9 cellular contexts compared by ENCODE assay signal in genomic region chr17:29107933-29108805, GRCh38.
DNase-seq lines count a peak whose midpoint lies in the region; ATAC-seq and TF ChIP-seq lines count a peak whose summit lies in the region.
"Had no signal": no experiment of that assay in that cellular context is flagged by ENCODE, and none has a peak within 500 bp of the region (broad histone marks: within the 10 kb centered on the region; RNA-seq: fewer than 3 reads in every experiment).

No MANE protein-coding gene starts in this region.

- peaks cover 0 to 57% (median 29%) of the 10 kb centered on the region in 4 donors for H3K4me1 ChIP-seq in right lobe of liver

- no peak for TF ChIP-seq POLR2A in right lobe of liver (IDR thresholded peaks at IDR 0.05)

- no peaks in the 10 kb centered on the region for H3K9me3 ChIP-seq in right lobe of liver

- peak; percentile 65 for DNase-seq in 8988T
- DNase-seq in HT1080 (ENCODE audit: low read depth) = peak; percentile 35
- peak; percentile 86 to 96 (median 94) for DNase-seq in right lobe of liver
- DNase-seq in activated naive CD4-positive, alpha-beta T cell treated with anti-CD3 and anti-CD28 coated beads, Interleukin-2, amount 10 ng/mL, durations not matched to agents 7 days and 5 days = no peak
- DNase-seq in NCI-H345 treated with DMSO at 0.1 percent for 48 hours (lab: John Stamatoyannopoulos, UW; ENCODE audit: unreplicated experiment) = no peak

- no peaks in the 10 kb centered on the region for H3K9me3 Mint-ChIP-seq in brain
- H3K9me3 Mint-ChIP-seq in activated naive CD4-positive, alpha-beta T cell treated with anti-CD3 and anti-CD28 coated beads, Interleukin-2, amount 10 ng/mL, durations not matched to agents 7 days and 5 days = no peaks in the 10 kb centered on the region
- H3K9me3 Mint-ChIP-seq: IgD-negative memory B cell had no signal

- no peak overlapping the region for H3K4me3 Mint-ChIP-seq in brain
- no peak overlapping the region for H3K4me3 Mint-ChIP-seq in activated naive CD4-positive, alpha-beta T cell treated with anti-CD3 and anti-CD28 coated beads, Interleukin-2, amount 10 ng/mL, durations not matched to agents 7 days and 5 days
- H3K4me3 Mint-ChIP-seq: IgD-negative memory B cell had no signal

- intact Hi-C loops in right lobe of liver (cut with DNase I) = loop anchor here in 1 of 2 donors (5.0 kb wide), 1 partner anchor 61 kb away; no protein-coding TSS in a partner anchor

- peaks cover 2% of the 10 kb centered on the region for H3K27me3 Mint-ChIP-seq in brain
- H3K27me3 Mint-ChIP-seq in activated naive CD4-positive, alpha-beta T cell treated with anti-CD3 and anti-CD28 coated beads, Interleukin-2, amount 10 ng/mL, durations not matched to agents 7 days and 5 days = no peaks in the 10 kb centered on the region
- H3K27me3 Mint-ChIP-seq: IgD-negative memory B cell had no signal

- H3K4me1 Mint-ChIP-seq in brain = peaks cover 41% of the 10 kb centered on the region
- H3K4me1 Mint-ChIP-seq in activated naive CD4-positive, alpha-beta T cell treated with anti-CD3 and anti-CD28 coated beads, Interleukin-2, amount 10 ng/mL, durations not matched to agents 7 days and 5 days = no peaks in the 10 kb centered on the region

- peak overlapping the region; percentile 75 to 84 (median 77) for H3K27ac ChIP-seq in right lobe of liver

- H3K27me3 ChIP-seq in right lobe of liver = no peaks in the 10 kb centered on the region

- peaks cover 6 to 58% (median 23%) of the 10 kb centered on the region in 4 donors for H3K36me3 ChIP-seq in right lobe of liver

- peak overlapping the region in 4 of 5 experiments; percentile 10 to 77 (median 52) for H3K27ac Mint-ChIP-seq in brain
- H3K27ac Mint-ChIP-seq in activated naive CD4-positive, alpha-beta T cell treated with anti-CD3 and anti-CD28 coated beads, Interleukin-2, amount 10 ng/mL, durations not matched to agents 7 days and 5 days = no peak overlapping the region
- H3K27ac Mint-ChIP-seq: IgD-negative memory B cell had no signal

- ATAC-seq in right lobe of liver (peak; percentile 68 to 80 (median 74)), HG03520 (IDR thresholded peaks at IDR 0.05; ENCODE audit: unreplicated experiment) (no peak), GM21526 (IDR thresholded peaks at IDR 0.05; ENCODE audit: low FRiP score, unreplicated experiment) (no peak)

- peak overlapping the region in 1 of 3 donors; percentile 13 for H3K4me3 ChIP-seq in right lobe of liver

- CTCF ChIA-PET in activated naive CD4-positive, alpha-beta T cell treated with anti-CD3 and anti-CD28 coated beads, Interleukin-2, amount 10 ng/mL, durations not matched to agents 7 days and 5 days (lab: Charles Lee) = interaction anchor here (1.0 to 12.2 kb wide), 3 partner anchors 9 to 381 kb away, joined by 3 to 283 read pairs (median 14); no protein-coding TSS in a partner anchor

- no peak for TF ChIP-seq CTCF in brain (conservative IDR thresholded peaks at IDR 0.05)
- TF ChIP-seq CTCF in right lobe of liver (IDR thresholded peaks at IDR 0.05) = peak in 1 of 4 donors; percentile 31

- 33% methylated on average over 8 of the region's 10 CpGs for WGBS in right lobe of liver (ENCODE audit: insufficient coverage, low coverage, low lambda C conversion rate, missing lambda C conversion rate)

- H3K36me3 Mint-ChIP-seq in brain = peaks cover 66% of the 10 kb centered on the region
- peaks cover 44% of the 10 kb centered on the region for H3K36me3 Mint-ChIP-seq in activated naive CD4-positive, alpha-beta T cell treated with anti-CD3 and anti-CD28 coated beads, Interleukin-2, amount 10 ng/mL, durations not matched to agents 7 days and 5 days

Comparison
In these comparisons a context has a peak if more than half of its experiments do, and no peak if none do; other contexts are left out.
1. DNase-seq: peak in 8988T (single experiment), HT1080 (single experiment) and right lobe of liver (3 of 3); none in activated naive CD4-positive, alpha-beta T cell treated with anti-CD3 and anti-CD28 coated beads, Interleukin-2, amount 10 ng/mL, durations not matched to agents 7 days and 5 days (single experiment) and NCI-H345 treated with DMSO at 0.1 percent for 48 hours (single experiment).
2. ATAC-seq: peak in right lobe of liver (4 of 4); none in HG03520 (single experiment) and GM21526 (single experiment).